12 cellular contexts compared by ENCODE assay signal in genomic region chr4:173367946-173368345, GRCh38. TPM values are rescaled to one million over a fixed set of nuclear protein-coding genes. Genes with fewer than 3 reads are reported as not detected.
DNase-seq lines count a peak whose midpoint lies in the region; ATAC-seq and TF ChIP-seq lines count a peak whose summit lies in the region.
"Had no signal": no experiment of that assay in that cellular context is flagged by ENCODE, and none has a peak within 500 bp of the region (broad histone marks: within the 10 kb centered on the region; RNA-seq: fewer than 3 reads in every experiment).

No MANE protein-coding gene starts in this region.

- no peak overlapping the region for H3K4me2 ChIP-seq in GM23248 (ENCODE audit: unreplicated experiment)

- H3K4me3 ChIP-seq in BE2C (ENCODE audit: low read depth, low read length), result peak overlapping the region; percentile 20; the same call in 1 of the 2 replicates
- H3K4me3 ChIP-seq in GM23248, result no peak overlapping the region

- H3K4me1 ChIP-seq in BE2C (no peaks in the 10 kb centered on the region), GM23248 (ENCODE audit: insufficient read depth) (peaks cover under 1% of the 10 kb centered on the region; the same call in 1 of the 2 replicates)

- peaks cover 19% of the 10 kb centered on the region for H3F3A ChIP-seq in GM23248 (ENCODE audit: insufficient read depth)

- H3K9me2 ChIP-seq in GM23248 (ENCODE audit: insufficient read depth), result no peaks in the 10 kb centered on the region

- no peaks in the 10 kb centered on the region for H3K27me3 Mint-ChIP-seq in activated T-helper 1 cell treated with anti-CD3 and anti-CD28 coated beads, Interleukin-12 subunit alpha, Interleukin-12 subunit beta, Interleukin-2, Interleukin-4 antibody, amounts not matched to agents 30 ng/mL and 10 ng/mL and 1 ng/mL, durations not matched to agents 14 hours and 24 hours and 36 hours (ENCODE audit: insufficient read depth)
- H3K27me3 Mint-ChIP-seq: type B pancreatic cell had no signal

- H3K9ac ChIP-seq in GM23248, result no peak overlapping the region

- no peak for TF ChIP-seq CTCF in BE2C (IDR thresholded peaks at IDR 0.05; ENCODE audit: low read depth, low read length)

- ATAC-seq in GM21447 (IDR thresholded peaks at IDR 0.05; ENCODE audit: unreplicated experiment) (no peak), left lobe of liver (no peak)

- peaks cover 10% of the 10 kb centered on the region for H3K79me2 ChIP-seq in GM23248 (ENCODE audit: insufficient read depth)

- H4K20me1 ChIP-seq in GM23248 (ENCODE audit: insufficient read depth), result no peaks in the 10 kb centered on the region

- peaks cover 56% of the 10 kb centered on the region for H3K4me1 Mint-ChIP-seq in activated T-helper 1 cell treated with anti-CD3 and anti-CD28 coated beads, Interleukin-12 subunit alpha, Interleukin-12 subunit beta, Interleukin-2, Interleukin-4 antibody, amounts not matched to agents 30 ng/mL and 10 ng/mL and 1 ng/mL, durations not matched to agents 14 hours and 24 hours and 36 hours (ENCODE audit: low read depth)

- peak overlapping the region; percentile 46 for H3K27ac Mint-ChIP-seq in activated T-helper 1 cell treated with anti-CD3 and anti-CD28 coated beads, Interleukin-12 subunit alpha, Interleukin-12 subunit beta, Interleukin-2, Interleukin-4 antibody, amounts not matched to agents 30 ng/mL and 10 ng/mL and 1 ng/mL, durations not matched to agents 14 hours and 24 hours and 36 hours
- H3K27ac Mint-ChIP-seq: type B pancreatic cell had no signal

- H3K27ac ChIP-seq in GM23248, result no peak overlapping the region

- 40 to 42% methylated on average over 4 of the region's 4 CpGs for WGBS in GM23248 (ENCODE audit: low coverage in 1 of 2, low lambda C conversion rate in 2 of 2, missing lambda C conversion rate in 2 of 2), 2 experiments

- H3K27me3 ChIP-seq in BE2C, result no peaks in the 10 kb centered on the region
- H3K27me3 ChIP-seq in GM23248 (replicated peaks; ENCODE audit: insufficient read depth), result no peaks in the 10 kb centered on the region

- peak overlapping the region; percentile 13; the same call in 1 of the 2 replicates for H2AFZ ChIP-seq in GM23248

- H3K9me3 ChIP-seq in BE2C (no peaks in the 10 kb centered on the region), GM23248 (ENCODE audit: low read depth) (no peaks in the 10 kb centered on the region)

- intact Hi-C loops in activated T-helper 1 cell treated with anti-CD3 and anti-CD28 coated beads, Interleukin-12 subunit alpha, Interleukin-12 subunit beta, Interleukin-2, Interleukin-4 antibody, amounts not matched to agents 30 ng/mL and 10 ng/mL and 1 ng/mL, durations not matched to agents 14 hours and 24 hours and 36 hours (cut with micrococcal nuclease), result loop anchor here (1.0 kb wide), 1 partner anchor 199 kb away; no protein-coding TSS in a partner anchor

- H3K36me3 Mint-ChIP-seq in activated T-helper 1 cell treated with anti-CD3 and anti-CD28 coated beads, Interleukin-12 subunit alpha, Interleukin-12 subunit beta, Interleukin-2, Interleukin-4 antibody, amounts not matched to agents 30 ng/mL and 10 ng/mL and 1 ng/mL, durations not matched to agents 14 hours and 24 hours and 36 hours (ENCODE audit: low read depth), result peaks cover 7% of the 10 kb centered on the region
- H3K36me3 Mint-ChIP-seq: type B pancreatic cell had no signal

- in situ Hi-C loops in GM23248 (cut with MboI), result no loop called here

- H3K4me3 Mint-ChIP-seq in activated T-helper 1 cell treated with anti-CD3 and anti-CD28 coated beads, Interleukin-12 subunit alpha, Interleukin-12 subunit beta, Interleukin-2, Interleukin-4 antibody, amounts not matched to agents 30 ng/mL and 10 ng/mL and 1 ng/mL, durations not matched to agents 14 hours and 24 hours and 36 hours, result peak overlapping the region; percentile 63

- DNase-seq in BE2C (no peak), GM23248 (peak; percentile 55), iris pigment epithelial cell (ENCODE audit: low read depth) (peak; percentile 20), left lobe of liver (ENCODE audit: low spot score) (no peak), SHP77 treated with DMSO at 0.1 percent for 48 hours (lab: John Stamatoyannopoulos, UW) (no peak)
- no peak for DNase-seq in activated T-helper 1 cell treated with anti-CD3 and anti-CD28 coated beads, Interleukin-12 subunit alpha, Interleukin-12 subunit beta, Interleukin-2, Interleukin-4 antibody, amounts not matched to agents 30 ng/mL and 10 ng/mL and 1 ng/mL, durations not matched to agents 14 hours and 24 hours and 36 hours (ENCODE audit: low spot score)
- DNase-seq in stimulated activated CD4-positive, alpha-beta T cell treated with anti-CD3 and anti-CD28 coated beads, Interleukin-1b, Interleukin-23, amount 100 ng/mL, for 48 hours, result no peak
- DNase-seq: activated T-cell treated with anti-CD3 and anti-CD28 coated beads, Interleukin-2, amount 50 U/mL, for 48 hours; GF-D8; NCI-H1417 treated with DMSO at 0.1 percent for 48 hours had no signal

- H3K36me3 ChIP-seq in BE2C (no peaks in the 10 kb centered on the region), GM23248 (ENCODE audit: low read depth) (no peaks in the 10 kb centered on the region)

- H3K9me3 Mint-ChIP-seq in activated T-helper 1 cell treated with anti-CD3 and anti-CD28 coated beads, Interleukin-12 subunit alpha, Interleukin-12 subunit beta, Interleukin-2, Interleukin-4 antibody, amounts not matched to agents 30 ng/mL and 10 ng/mL and 1 ng/mL, durations not matched to agents 14 hours and 24 hours and 36 hours, result no peaks in the 10 kb centered on the region
- H3K9me3 Mint-ChIP-seq: type B pancreatic cell had no signal

RNA-seq across cellular contexts. Expression of gene SAP30, which starts 2.8 kb away (rescaled TPM):
- polyA plus RNA-seq in BE2C (2012; ENCODE audit: insufficient read depth, insufficient read length, low read depth), result 15.7 TPM
- 4.4 and 5.3 TPM in 2 replicates for total RNA-seq in GM23248 (2014; rRNA removed; shearing (Covaris generic))
- 6.1 and 9.8 TPM in 2 replicates for polyA plus RNA-seq in GM23248 (2016; fragmentation: Nextera tagmentation; extraction: Ambion mirVana)
- total RNA-seq in activated T-helper 1 cell treated with anti-CD3 and anti-CD28 coated beads, Interleukin-12 subunit alpha, Interleukin-12 subunit beta, Interleukin-2, Interleukin-4 antibody, amounts not matched to agents 30 ng/mL and 10 ng/mL and 1 ng/mL, durations not matched to agents 14 hours and 24 hours and 36 hours, result 29.3 and 30.9 TPM in 2 replicates
- 3.8 TPM for total RNA-seq in left lobe of liver

RNA-seq across cellular contexts. Expression of gene SCRG1, which starts 31.0 kb away (rescaled TPM):
- 0.12 TPM for polyA plus RNA-seq in BE2C (2012; ENCODE audit: insufficient read depth, insufficient read length, low read depth)
- under 0.01 TPM in 1 of 2 replicates, not detected in the other for total RNA-seq in GM23248 (2014; rRNA removed; shearing (Covaris generic))
- 0.16 and 0.43 TPM in 2 replicates for polyA plus RNA-seq in GM23248 (2016; fragmentation: Nextera tagmentation; extraction: Ambion mirVana)
- total RNA-seq in activated T-helper 1 cell treated with anti-CD3 and anti-CD28 coated beads, Interleukin-12 subunit alpha, Interleukin-12 subunit beta, Interleukin-2, Interleukin-4 antibody, amounts not matched to agents 30 ng/mL and 10 ng/mL and 1 ng/mL, durations not matched to agents 14 hours and 24 hours and 36 hours, result not detected in 2 replicates
- total RNA-seq in left lobe of liver, result not detected

RNA-seq across cellular contexts. Expression of gene HMGB2, which starts 33.8 kb away (rescaled TPM):
- polyA plus RNA-seq in BE2C (2012; ENCODE audit: insufficient read depth, insufficient read length, low read depth), result 86.8 TPM
- 23.8 and 31.1 TPM in 2 replicates for total RNA-seq in GM23248 (2014; rRNA removed; shearing (Covaris generic))
- 91.6 and 92.0 TPM in 2 replicates for polyA plus RNA-seq in GM23248 (2016; fragmentation: Nextera tagmentation; extraction: Ambion mirVana)
- total RNA-seq in activated T-helper 1 cell treated with anti-CD3 and anti-CD28 coated beads, Interleukin-12 subunit alpha, Interleukin-12 subunit beta, Interleukin-2, Interleukin-4 antibody, amounts not matched to agents 30 ng/mL and 10 ng/mL and 1 ng/mL, durations not matched to agents 14 hours and 24 hours and 36 hours, result 274 and 292 TPM in 2 replicates
- 4.8 TPM for total RNA-seq in left lobe of liver

Comparison
In these comparisons a context has a peak if more than half of its experiments do, and no peak if none do; other contexts are left out.
1. DNase-seq: peak in GM23248 (single experiment) and iris pigment epithelial cell (single experiment); none in BE2C (single experiment), activated T-helper 1 cell treated with anti-CD3 and anti-CD28 coated beads, Interleukin-12 subunit alpha, Interleukin-12 subunit beta, Interleukin-2, Interleukin-4 antibody, amounts not matched to agents 30 ng/mL and 10 ng/mL and 1 ng/mL, durations not matched to agents 14 hours and 24 hours and 36 hours (single experiment), left lobe of liver (single experiment), SHP77 treated with DMSO at 0.1 percent for 48 hours (single experiment) and stimulated activated CD4-positive, alpha-beta T cell treated with anti-CD3 and anti-CD28 coated beads, Interleukin-1b, Interleukin-23, amount 100 ng/mL, for 48 hours (single experiment).